11 cellular contexts compared by ENCODE assay signal in the genomic region with DNA sequence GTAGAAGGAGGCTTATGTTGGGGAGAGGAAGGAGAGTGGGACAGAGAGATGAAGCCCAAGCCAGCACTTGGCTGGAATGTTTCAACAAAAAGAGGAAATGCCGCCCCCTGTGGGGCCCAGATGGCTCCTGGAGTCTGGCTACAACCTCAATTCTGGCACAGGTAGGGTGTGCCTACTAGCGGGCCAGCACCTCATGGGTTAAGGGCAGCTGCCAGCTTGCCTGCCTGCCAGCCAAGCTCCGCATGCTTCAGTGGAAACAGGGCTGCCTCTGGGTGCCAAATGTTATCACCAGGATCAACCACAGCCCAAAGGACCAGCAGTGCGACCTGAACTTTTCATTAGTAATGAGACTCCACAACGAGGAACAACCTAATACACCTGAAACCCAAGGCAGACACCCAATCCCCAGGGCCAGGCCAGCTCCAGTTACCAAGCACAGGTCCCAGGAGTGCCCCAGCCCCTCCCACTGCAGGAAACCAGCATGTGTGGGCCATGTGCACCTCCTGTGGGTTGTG. TPM values are rescaled to one million over a fixed set of nuclear protein-coding genes. Genes with fewer than 3 reads are reported as not detected.
DNase-seq lines count a peak whose midpoint lies in the region; ATAC-seq lines count a peak whose summit lies in the region.
"Had no signal": no experiment of that assay in that cellular context is flagged by ENCODE, and none has a peak within 500 bp of the region (broad histone marks: within the 10 kb centered on the region; RNA-seq: fewer than 3 reads in every experiment).

No MANE protein-coding gene starts in this region.

- no peak overlapping the region for H3K27ac Mint-ChIP-seq in activated CD4-positive, alpha-beta memory T cell treated with anti-CD3 and anti-CD28 coated beads for 36 hours
- H3K27ac Mint-ChIP-seq: progenitor cell of endocrine pancreas had no signal

- no peak overlapping the region for H3K4me3 Mint-ChIP-seq in activated CD4-positive, alpha-beta memory T cell treated with anti-CD3 and anti-CD28 coated beads for 36 hours

- CTCF ChIA-PET in activated CD4-positive, alpha-beta memory T cell treated with anti-CD3 and anti-CD28 coated beads for 36 hours (lab: Charles Lee), result interaction anchor here (0.8 to 1.0 kb wide), 2 partner anchors 25 to 137 kb away, joined by 3 read pairs; no protein-coding TSS in a partner anchor

- peak; percentile 55 for DNase-seq in NCI-H2029 (lab: John Stamatoyannopoulos, UW)
- no peak for DNase-seq in NCI-H2029 treated with DMSO at 0.1 percent for 48 hours (lab: John Stamatoyannopoulos, UW)
- peak; percentile 99 for DNase-seq in NCI-H2107 treated with DMSO at 0.1 percent for 48 hours (lab: John Stamatoyannopoulos, UW; ENCODE audit: unreplicated experiment)
- peak; percentile 73 to 97 for DNase-seq in cerebellar nuclear complex (lab: John Stamatoyannopoulos, UW)
- DNase-seq in posterior vena cava (ENCODE audit: low spot score), result peak; percentile 44
- no peak for DNase-seq in activated CD4-positive, alpha-beta memory T cell treated with anti-CD3 and anti-CD28 coated beads for 36 hours
- no peak for DNase-seq in activated naive CD4-positive, alpha-beta T cell treated with anti-CD3 and anti-CD28 coated beads, Interleukin-2, amount 50 U/mL, for 16 hours
- DNase-seq: activated CD4-positive, alpha-beta T cell treated with anti-CD3 and anti-CD28 coated beads, Interleukin-2, amount 50 U/mL, for 4 hours had no signal

- no peaks in the 10 kb centered on the region for H3K4me1 Mint-ChIP-seq in activated CD4-positive, alpha-beta memory T cell treated with anti-CD3 and anti-CD28 coated beads for 36 hours (ENCODE audit: low read depth)

- POLR2A ChIA-PET in activated CD4-positive, alpha-beta memory T cell treated with anti-CD3 and anti-CD28 coated beads for 36 hours (lab: Charles Lee), result no interaction called here

- H3K9me3 Mint-ChIP-seq in activated CD4-positive, alpha-beta memory T cell treated with anti-CD3 and anti-CD28 coated beads for 36 hours, result no peaks in the 10 kb centered on the region

- ATAC-seq in HG03442 (IDR thresholded peaks at IDR 0.05; ENCODE audit: unreplicated experiment), result no peak

- intact Hi-C loops in posterior vena cava (cut with DNase I), result no loop called here
- intact Hi-C loops in activated CD4-positive, alpha-beta memory T cell treated with anti-CD3 and anti-CD28 coated beads for 36 hours (cut with micrococcal nuclease), result no loop called here

- H3K27me3 Mint-ChIP-seq in activated CD4-positive, alpha-beta memory T cell treated with anti-CD3 and anti-CD28 coated beads for 36 hours, result no peaks in the 10 kb centered on the region
- H3K27me3 Mint-ChIP-seq: progenitor cell of endocrine pancreas had no signal

- H3K36me3 Mint-ChIP-seq in activated CD4-positive, alpha-beta memory T cell treated with anti-CD3 and anti-CD28 coated beads for 36 hours, result no peaks in the 10 kb centered on the region

RNA-seq across cellular contexts. Expression of a gene that starts 11.3 kb away (rescaled TPM):
- 1 to 10 TPM; 6.0 to 7.3 TPM for total RNA-seq in posterior vena cava
- total RNA-seq in activated CD4-positive, alpha-beta memory T cell treated with anti-CD3 and anti-CD28 coated beads for 36 hours, result 1 to 10 TPM; 4.8 to 5.3 TPM

RNA-seq across cellular contexts. Expression of a gene that starts 18.3 kb away (rescaled TPM):
- not detected for total RNA-seq in posterior vena cava
- total RNA-seq in activated CD4-positive, alpha-beta memory T cell treated with anti-CD3 and anti-CD28 coated beads for 36 hours, result not detected
- total RNA-seq: A673 had no signal

RNA-seq across cellular contexts. Expression of a gene that starts 25.9 kb away (rescaled TPM):
- 10 to 100 TPM in 1 of 2 donors, 1 to 10 TPM in 1; 8.0 to 14.8 TPM for total RNA-seq in posterior vena cava
- 10 to 100 TPM in 1 of 2 experiments, 1 to 10 TPM in 1; 8.8 to 12.3 TPM for total RNA-seq in activated CD4-positive, alpha-beta memory T cell treated with anti-CD3 and anti-CD28 coated beads for 36 hours

RNA-seq across cellular contexts. Expression of a gene that starts 46.6 kb away (rescaled TPM):
- total RNA-seq in posterior vena cava, result 10 to 100 TPM; 65.4 to 87.3 TPM
- 10 to 100 TPM; 61.7 to 62.6 TPM for total RNA-seq in activated CD4-positive, alpha-beta memory T cell treated with anti-CD3 and anti-CD28 coated beads for 36 hours

Comparison
In these comparisons a context has a peak if more than half of its experiments do, and no peak if none do; other contexts are left out.
1. DNase-seq: peak in NCI-H2029 (single experiment), NCI-H2107 treated with DMSO at 0.1 percent for 48 hours (single experiment), cerebellar nuclear complex (2 of 2) and posterior vena cava (single experiment); none in NCI-H2029 treated with DMSO at 0.1 percent for 48 hours (single experiment), activated CD4-positive, alpha-beta memory T cell treated with anti-CD3 and anti-CD28 coated beads for 36 hours (single experiment) and activated naive CD4-positive, alpha-beta T cell treated with anti-CD3 and anti-CD28 coated beads, Interleukin-2, amount 50 U/mL, for 16 hours (single experiment).